9 cellular contexts compared by ENCODE assay signal in the genomic region with DNA sequence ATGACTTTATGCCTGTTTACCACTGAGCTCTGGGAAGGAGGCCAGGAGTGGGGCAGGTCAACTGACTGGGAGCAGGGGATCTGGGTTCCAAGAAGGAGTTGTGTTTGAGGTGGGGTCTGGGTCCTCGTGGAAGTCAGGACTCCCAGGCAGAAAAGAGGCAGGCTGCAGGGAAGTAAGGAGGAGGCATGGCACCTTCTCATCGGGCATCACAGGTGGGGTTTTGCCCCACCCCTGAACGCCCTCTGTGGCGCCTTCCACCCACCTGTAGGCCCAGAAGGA. TPM values are rescaled to one million over a fixed set of nuclear protein-coding genes. Genes with fewer than 3 reads are reported as not detected.
DNase-seq lines count a peak whose midpoint lies in the region; ATAC-seq and TF ChIP-seq lines count a peak whose summit lies in the region.
"Had no signal": no experiment of that assay in that cellular context is flagged by ENCODE, and none has a peak within 500 bp of the region (broad histone marks: within the 10 kb centered on the region; RNA-seq: fewer than 3 reads in every experiment).

No MANE protein-coding gene starts in this region.

- intact Hi-C loops in prostate gland (cut with DNase I): no loop called here

- H3K27me3 ChIP-seq in DOHH2 (ENCODE audit: control insufficient read depth, low read length) (no peaks in the 10 kb centered on the region), prostate gland (replicated peaks; ENCODE audit: insufficient read depth) (no peaks in the 10 kb centered on the region)

- 7% methylated on average over 4 of the region's 4 CpGs for WGBS in prostate gland

- H3K4me2 ChIP-seq in DOHH2 (ENCODE audit: low read length): peak overlapping the region; percentile 61
- H3K4me2 ChIP-seq: SK-N-SH had no signal

- TF ChIP-seq CTCF in DOHH2 (IDR thresholded peaks at IDR 0.05; ENCODE audit: low read depth, low read length, poor library complexity, severe bottlenecking) (no peak), RWPE1 (conservative IDR thresholded peaks at IDR 0.05; ENCODE audit: low read depth) (no peak), prostate gland (IDR thresholded peaks at IDR 0.05) (no peak)

- no peaks in the 10 kb centered on the region for H4K20me1 ChIP-seq in DOHH2 (ENCODE audit: control insufficient read depth, insufficient read depth, low read depth, low read length)

- TF ChIP-seq POLR2A in erythroblast (IDR thresholded peaks at IDR 0.05; ENCODE audit: low read length): peak; percentile 57
- TF ChIP-seq POLR2A in prostate gland (IDR thresholded peaks at IDR 0.05): no peak

- no peaks in the 10 kb centered on the region for H3K9me3 ChIP-seq in DOHH2 (ENCODE audit: control insufficient read depth, insufficient read depth, low read length)
- H3K9me3 ChIP-seq in prostate gland: no peaks in the 10 kb centered on the region
- H3K9me3 ChIP-seq: SK-N-SH had no signal

- H3K4me3 ChIP-seq in DOHH2 (ENCODE audit: low read length): peak overlapping the region; percentile 50
- H3K4me3 ChIP-seq in prostate gland: peak overlapping the region; percentile 34 to 39

- ATAC-seq in GM18861 (IDR thresholded peaks at IDR 0.05; ENCODE audit: unreplicated experiment): no peak

- 0 out of 2 replicates have a peak, but pooled peaks cover 2% of the 10 kb centered on the region for H3K79me2 ChIP-seq in DOHH2 (ENCODE audit: control insufficient read depth, low read length)

- no peak overlapping the region for H3K27ac ChIP-seq in DOHH2 (ENCODE audit: low read depth, low read length)
- H3K27ac ChIP-seq in RWPE1: peak overlapping the region; percentile 98
- H3K27ac ChIP-seq in prostate gland: peak overlapping the region; percentile 73 to 83

- peaks cover 10% of the 10 kb centered on the region; the same call in 1 of the 2 replicates for H3F3A ChIP-seq in DOHH2 (ENCODE audit: control insufficient read depth, insufficient read depth)

- H3K4me1 ChIP-seq in DOHH2 (ENCODE audit: control insufficient read depth, low read length): peaks cover 44% of the 10 kb centered on the region
- H3K4me1 ChIP-seq in prostate gland (replicated peaks): peaks cover 8% of the 10 kb centered on the region

- peaks cover 68% of the 10 kb centered on the region for H3K36me3 ChIP-seq in DOHH2 (ENCODE audit: control insufficient read depth, low read length)
- peaks cover 0 to 4% of the 10 kb centered on the region in 2 donors for H3K36me3 ChIP-seq in prostate gland

- no peaks in the 10 kb centered on the region for H3K9me2 ChIP-seq in DOHH2 (replicated peaks; ENCODE audit: control insufficient read depth, low read length)
- H3K9me2 ChIP-seq: SK-N-SH had no signal

- POLR2A ChIA-PET in RWPE1 (lab: Yijun Ruan, JAX; ENCODE audit: low non-redundant PET): interaction anchor here (0.7 to 1.2 kb wide), 2 partner anchors 9 to 119 kb away, joined by 3 to 4 read pairs; a partner anchor contains a TSS

- DNase-seq in RWPE1 (ENCODE audit: low spot score) (no peak), erythroblast (lab: John Stamatoyannopoulos, UW) (no peak), prostate gland (ENCODE audit: low spot score) (no peak), NCI-H82 (lab: John Stamatoyannopoulos, UW) (no peak), NCI-H526 (lab: John Stamatoyannopoulos, UW) (no peak), COLO668 (lab: John Stamatoyannopoulos, UW; ENCODE audit: unreplicated experiment) (no peak)
- DNase-seq: SK-N-SH had no signal

- CTCF ChIA-PET in RWPE1 (lab: Yijun Ruan, JAX): interaction anchor here (0.7 to 2.8 kb wide), 6 partner anchors 10 to 126 kb away, joined by 3 to 11 read pairs (median 6); a partner anchor contains a TSS

RNA-seq across cellular contexts. Expression of a gene that starts 0.4 kb away (rescaled TPM):
- 10 to 100 TPM; 19.5 to 27.3 TPM for total RNA-seq in prostate gland

RNA-seq across cellular contexts. Expression of a gene that starts 1.0 kb away (rescaled TPM):
- total RNA-seq in prostate gland: 10 to 100 TPM; 11.8 to 14.2 TPM

RNA-seq across cellular contexts. Expression of a gene that starts 2.5 kb away (rescaled TPM):
- 10 to 100 TPM in 1 of 2 donors, 1 to 10 TPM in 1; 9.1 to 17.8 TPM for total RNA-seq in prostate gland

RNA-seq across cellular contexts. Expression of a gene that starts 10.7 kb away (rescaled TPM):
- total RNA-seq in prostate gland: 10 to 100 TPM; 21.2 to 22.9 TPM

RNA-seq across cellular contexts. Expression of a gene that starts 10.7 kb away (rescaled TPM):
- total RNA-seq in prostate gland: 10 to 100 TPM; 16.9 to 74.0 TPM
